31 cellular contexts compared by ENCODE assay signal in genomic region chr5:31131381-31131811, GRCh38.
DNase-seq lines count a peak whose midpoint lies in the region; TF ChIP-seq lines count a peak whose summit lies in the region.
"Had no signal": no experiment of that assay in that cellular context is flagged by ENCODE, and none has a peak within 500 bp of the region (broad histone marks: within the 10 kb centered on the region; RNA-seq: fewer than 3 reads in every experiment).

No MANE protein-coding gene starts in this region.

- H3K4me2 ChIP-seq in OCI-LY7 (ENCODE audit: low read length): no peak overlapping the region
- H3K4me2 ChIP-seq: neural progenitor cell had no signal

- H3K27me3 ChIP-seq in spleen (replicated peaks in 1 of 7) (no peaks in the 10 kb centered on the region), WERI-Rb-1 (ENCODE audit: insufficient read depth, low read depth, severe bottlenecking) (no peaks in the 10 kb centered on the region)
- H3K27me3 ChIP-seq: heart left ventricle, neural progenitor cell, testis, uterus had no signal

- H3K79me2 ChIP-seq in OCI-LY7 (ENCODE audit: insufficient read depth, low read depth, low read length): no peaks in the 10 kb centered on the region

- CTCF ChIA-PET in OCI-LY7 (lab: Charles Lee; ENCODE audit: unreplicated experiment): no interaction called here

- DNase-seq in SKM-1 treated with dmso at 0.1 percent for 144 hours (lab: John Stamatoyannopoulos, UW; ENCODE audit: unreplicated experiment) (peak; percentile 22), SKM-1 (lab: John Stamatoyannopoulos, UW; ENCODE audit: unreplicated experiment) (no peak), SIG-M5 treated with dmso at 0.1 percent for 504 hours (lab: John Stamatoyannopoulos, UW; ENCODE audit: unreplicated experiment) (peak; percentile 50), fibroblast of the aortic adventitia (ENCODE audit: low read depth) (peak; percentile 29), spleen (no peak), WERI-Rb-1 (no peak), OCI-LY7 (ENCODE audit: low spot score) (no peak)
- DNase-seq in activated effector memory CD4-positive, alpha-beta T cell treated with anti-CD3 and anti-CD28 coated beads, Interleukin-2, amount 50 U/mL, for 16 hours: no peak
- DNase-seq: activated CD4-positive, alpha-beta T cell treated with anti-CD3 and anti-CD28 coated beads, Interleukin-2, amount 50 U/mL, for 1 hour; activated CD8-positive, alpha-beta memory T cell treated with anti-CD3 and anti-CD28 coated beads, Interleukin-2, amount 10 ng/mL, durations not matched to agents 7 days and 5 days; activated naive CD4-positive, alpha-beta T cell; activated T-cell treated with anti-CD3 and anti-CD28 coated beads, Interleukin-2, amount 50 U/mL, for 48 hours; AML-193; DMS79 treated with DMSO at 0.1 percent for 48 hours; effector CD8-positive, alpha-beta T cell; foreskin fibroblast; GF-D8; heart left ventricle; NCI-H1436 treated with DMSO at 0.1 percent for 48 hours; NCI-H2107; NCI-H446; NCI-H774; OCI-M1; posterior cingulate gyrus; stimulated activated naive CD8-positive, alpha-beta T cell treated with anti-CD3 and anti-CD28 coated beads, Interleukin-15, Interleukin-2, amounts not matched to agents 100 U/mL and 50 U/mL, for 24 hours; T1000; testis; uterus had no signal

- intact Hi-C loops in spleen (cut with DNase I; ENCODE audit: low total_unique reads) (no loop called here), OCI-LY7 (cut with micrococcal nuclease; ENCODE audit: unreplicated experiment) (no loop called here)

- 86 to 90% (median 87%) methylated on average over 6 of the region's 6 CpGs for WGBS in spleen, 5 donors

- no peak for TF ChIP-seq POLR2A in spleen (IDR thresholded peaks at IDR 0.05)

- H2AFZ ChIP-seq in OCI-LY7 (ENCODE audit: low read length): no peak overlapping the region
- H2AFZ ChIP-seq: neural progenitor cell had no signal

- POLR2A ChIA-PET in OCI-LY7 (lab: Charles Lee): interaction anchor here (0.7 kb wide), 1 partner anchor 1981 kb away, joined by 3 read pairs; no protein-coding TSS in a partner anchor

- H3K27ac ChIP-seq in spleen: no peak overlapping the region
- no peak overlapping the region for H3K27ac ChIP-seq in WERI-Rb-1
- no peak overlapping the region for H3K27ac ChIP-seq in OCI-LY7 (ENCODE audit: low read depth, low read length, poor library complexity, severe bottlenecking)
- H3K27ac ChIP-seq: heart left ventricle, neural progenitor cell, testis, uterus had no signal

- H3K9me2 ChIP-seq in OCI-LY7 (ENCODE audit: insufficient read depth, low read length): no peaks in the 10 kb centered on the region

- H3K4me1 ChIP-seq in spleen (peaks cover 0 to 6% (median 0%) of the 10 kb centered on the region in 6 donors), OCI-LY7 (ENCODE audit: insufficient read depth, low read length, poor library complexity, severe bottlenecking) (no peaks in the 10 kb centered on the region)
- H3K4me1 ChIP-seq: HAP-1, neural progenitor cell, testis, uterus had no signal

- BruUV-seq in OCI-LY7 (replicated peaks; lab: Mats Ljungman, UMichigan): no TSS peak

- H3K36me3 ChIP-seq in spleen: no peaks in the 10 kb centered on the region
- no peaks in the 10 kb centered on the region for H3K36me3 ChIP-seq in WERI-Rb-1
- H3K36me3 ChIP-seq in OCI-LY7 (ENCODE audit: insufficient read depth, low read length): no peaks in the 10 kb centered on the region
- H3K36me3 ChIP-seq: HAP-1, heart left ventricle, neural progenitor cell, uterus had no signal

- TF ChIP-seq CTCF in fibroblast of the aortic adventitia (IDR thresholded peaks at IDR 0.05; ENCODE audit: insufficient read depth, low read length): no peak
- no peak for TF ChIP-seq CTCF in spleen (IDR thresholded peaks at IDR 0.05 in 8 of 11, conservative IDR thresholded peaks at IDR 0.05 in 3 of 11)
- no peak for TF ChIP-seq CTCF in WERI-Rb-1 (IDR thresholded peaks at IDR 0.05; ENCODE audit: low read depth, low read length)
- TF ChIP-seq CTCF in OCI-LY7 (conservative IDR thresholded peaks at IDR 0.05; ENCODE audit: low read length): no peak

- H3K9me3 ChIP-seq in spleen (peaks cover 0 to 4% (median 0%) of the 10 kb centered on the region in 8 donors), WERI-Rb-1 (ENCODE audit: severe bottlenecking) (no peaks in the 10 kb centered on the region), OCI-LY7 (ENCODE audit: low read length) (no peaks in the 10 kb centered on the region)
- H3K9me3 ChIP-seq: HAP-1, testis, uterus had no signal

- H3K4me3 ChIP-seq in fibroblast of the aortic adventitia (ENCODE audit: low read depth, low read length) (no peak overlapping the region), spleen (no peak overlapping the region), WERI-Rb-1 (ENCODE audit: low read depth, low read length) (no peak overlapping the region), OCI-LY7 (ENCODE audit: low read depth, low read length, poor library complexity, severe bottlenecking) (no peak overlapping the region)
- H3K4me3 ChIP-seq: HAP-1, heart left ventricle, K562, neural progenitor cell, testis, uterus had no signal

- H4K20me1 ChIP-seq in OCI-LY7 (ENCODE audit: insufficient read depth, low read length): no peaks in the 10 kb centered on the region

Comparison
In these comparisons a context has a peak if more than half of its experiments do, and no peak if none do; other contexts are left out.
1. DNase-seq: peak in SKM-1 treated with dmso at 0.1 percent for 144 hours (single experiment), SIG-M5 treated with dmso at 0.1 percent for 504 hours (single experiment) and fibroblast of the aortic adventitia (single experiment); none in SKM-1 (single experiment), spleen (single experiment), activated effector memory CD4-positive, alpha-beta T cell treated with anti-CD3 and anti-CD28 coated beads, Interleukin-2, amount 50 U/mL, for 16 hours (single experiment), WERI-Rb-1 (single experiment) and OCI-LY7 (single experiment).